In the genomic region with DNA sequence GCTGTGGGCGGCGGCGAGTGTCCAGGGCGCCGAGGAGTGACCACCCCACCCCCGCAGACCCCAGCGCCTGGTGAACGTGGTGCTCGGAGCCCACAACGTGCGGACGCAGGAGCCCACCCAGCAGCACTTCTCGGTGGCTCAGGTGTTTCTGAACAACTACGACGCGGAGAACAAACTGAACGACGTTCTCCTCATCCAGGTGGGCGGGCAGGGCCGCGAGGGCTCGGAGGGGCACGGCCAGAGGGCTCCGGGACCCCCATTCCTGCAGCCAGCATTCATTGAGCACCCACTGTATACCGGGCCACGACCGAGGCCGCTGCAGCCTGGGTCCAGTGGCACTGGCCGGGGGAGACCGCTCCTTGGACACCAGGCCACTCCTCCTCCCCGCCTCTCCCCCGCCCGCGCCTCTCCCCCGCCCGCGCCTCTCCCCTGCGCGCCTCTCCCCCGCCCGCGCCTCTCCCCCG, we compare ENCODE assay signal across 14 cellular contexts. TPM values are rescaled to one million over a fixed set of nuclear protein-coding genes. Genes with fewer than 3 reads are reported as not detected.
DNase-seq lines count a peak whose midpoint lies in the region; TF ChIP-seq lines count a peak whose summit lies in the region.
"Had no signal": no experiment of that assay in that cellular context is flagged by ENCODE, and none has a peak within 500 bp of the region (broad histone marks: within the 10 kb centered on the region; RNA-seq: fewer than 3 reads in every experiment).

No MANE protein-coding gene starts in this region.

- TF ChIP-seq CTCF in A673 (conservative IDR thresholded peaks at IDR 0.05; ENCODE audit: low read depth, low read length) = no peak
- no peak for TF ChIP-seq CTCF in HL-60 (IDR thresholded peaks at IDR 0.05; ENCODE audit: insufficient read depth, low read length)
- TF ChIP-seq CTCF in dorsolateral prefrontal cortex (IDR thresholded peaks at IDR 0.05 in 54 of 56, conservative IDR thresholded peaks at IDR 0.05 in 2 of 56; ENCODE audit: low read depth in 1 of 56, partially characterized antibody in 56 of 56) = no peak
- TF ChIP-seq CTCF in neural cell (IDR thresholded peaks at IDR 0.05; ENCODE audit: poor library complexity, severe bottlenecking) = no peak

- no peak overlapping the region for H3K27ac ChIP-seq in A673 (ENCODE audit: low read depth, low read length, poor library complexity, severe bottlenecking)
- H3K27ac ChIP-seq in HL-60 (replicated peaks) = peak overlapping the region; percentile 74
- H3K27ac ChIP-seq in dorsolateral prefrontal cortex = no peak overlapping the region
- no peak overlapping the region for H3K27ac ChIP-seq in neural cell (ENCODE audit: low read length)
- H3K27ac ChIP-seq: adrenal gland, ovary had no signal

- no peaks in the 10 kb centered on the region for H4K20me1 ChIP-seq in neural cell (ENCODE audit: insufficient read depth)

- H3K79me2 ChIP-seq in neural cell (replicated peaks; ENCODE audit: insufficient read depth, low read length) = no peaks in the 10 kb centered on the region

- no peak overlapping the region for H3K9ac ChIP-seq in neural cell (ENCODE audit: low read length)

- no peak overlapping the region for H3K4me2 ChIP-seq in neural cell (ENCODE audit: low read length)

- no peaks in the 10 kb centered on the region for H3K9me2 ChIP-seq in neural cell (ENCODE audit: insufficient read depth, low read length)

- POLR2A ChIA-PET in A673 (lab: Charles Lee; ENCODE audit: low non-redundant PET) = interaction anchor here (0.6 kb wide), 1 partner anchor 69 kb away, joined by 4 read pairs; the partner anchor contains the start of gene R3HDM4

- CTCF ChIA-PET in A673 (lab: Charles Lee) = no interaction called here

- TF ChIP-seq RAD21 in neural cell (conservative IDR thresholded peaks at IDR 0.05) = no peak

- intact Hi-C loops in A673 (cut with micrococcal nuclease; ENCODE audit: unreplicated experiment) (no loop called here), dorsolateral prefrontal cortex (cut with DNase I) (no loop called here)

- H2AFZ ChIP-seq in neural cell (ENCODE audit: low read depth, low read length) = no peak overlapping the region

- H3K36me3 ChIP-seq in A673 (ENCODE audit: insufficient read depth, low read length, poor library complexity, severe bottlenecking) (no peaks in the 10 kb centered on the region), neural cell (ENCODE audit: insufficient read depth, low read length) (no peaks in the 10 kb centered on the region)
- H3K36me3 ChIP-seq: adrenal gland, ovary had no signal

- H3K27me3 ChIP-seq in A673 (replicated peaks; ENCODE audit: insufficient read depth, low read depth, low read length, poor library complexity) (peaks cover 7% of the 10 kb centered on the region), HL-60 (ENCODE audit: insufficient read depth, poor library complexity, severe bottlenecking) (no peaks in the 10 kb centered on the region), dorsolateral prefrontal cortex (peaks cover 0 to 70% (median 39%) of the 10 kb centered on the region in 45 donors), neural cell (ENCODE audit: insufficient read depth, low read depth, low read length) (peaks cover 15% of the 10 kb centered on the region)

- H3F3A ChIP-seq in neural cell (ENCODE audit: insufficient read depth, low read length, poor library complexity, severe bottlenecking) = no peaks in the 10 kb centered on the region

- TF ChIP-seq EP300 in neural cell (conservative IDR thresholded peaks at IDR 0.05; ENCODE audit: poor library complexity, severe bottlenecking) = no peak

- no TSS peak for BruUV-seq in A673 (replicated peaks; lab: Mats Ljungman, UMichigan)

- H3K4me3 ChIP-seq in A673 (ENCODE audit: low read depth, low read length, poor library complexity, severe bottlenecking) (peak overlapping the region; percentile 33), HL-60 (replicated peaks; ENCODE audit: insufficient read depth, low read length) (peak overlapping the region; percentile 68), dorsolateral prefrontal cortex (peak overlapping the region in 47 of 59 donors; percentile 0 to 51 (median 33)), neural cell (ENCODE audit: low read length) (peak overlapping the region; percentile 38)
- H3K4me3 ChIP-seq: adrenal gland, ovary had no signal

- DNase-seq in A673 (ENCODE audit: low spot score) (no peak), HL-60 (ENCODE audit: low read depth in 1 of 2, low spot score in 1 of 2) (peak in 1 of 2 experiments; percentile 10), dorsolateral prefrontal cortex (no peak), cerebellar cortex (ENCODE audit: low spot score) (no peak), NCI-H128 (lab: John Stamatoyannopoulos, UW; ENCODE audit: unreplicated experiment) (no peak), D341Med (ENCODE audit: low spot score) (no peak)
- DNase-seq in activated T-cell treated with anti-CD3 and anti-CD28 coated beads, Interleukin-2, amount 50 U/mL, for 1 hour = no peak
- DNase-seq: NCI-H1417 treated with DMSO at 0.1 percent for 48 hours; stimulated activated CD4-positive, alpha-beta T cell treated with anti-CD3 and anti-CD28 coated beads, Interleukin-2, amount 100 ng/mL, for 24 hours had no signal

- H3K9me3 ChIP-seq in A673 (ENCODE audit: low read depth, low read length, poor library complexity, severe bottlenecking) (no peaks in the 10 kb centered on the region), neural cell (ENCODE audit: low read length) (no peaks in the 10 kb centered on the region)
- H3K9me3 ChIP-seq: adrenal gland, ovary had no signal

- H3K4me1 ChIP-seq in A673 (ENCODE audit: insufficient read depth, low read length, poor library complexity, severe bottlenecking) = peaks cover 15% of the 10 kb centered on the region

TF ChIP-seq in neural cell, 6 proteins besides CTCF, POLR2A, EP300 and RAD21:
- no peak for TF ChIP-seq EZH2 (IDR thresholded peaks at IDR 0.05; ENCODE audit: borderline replicate concordance, insufficient read depth, low read length, poor library complexity, severe bottlenecking)
- TF ChIP-seq, protein P1, sequence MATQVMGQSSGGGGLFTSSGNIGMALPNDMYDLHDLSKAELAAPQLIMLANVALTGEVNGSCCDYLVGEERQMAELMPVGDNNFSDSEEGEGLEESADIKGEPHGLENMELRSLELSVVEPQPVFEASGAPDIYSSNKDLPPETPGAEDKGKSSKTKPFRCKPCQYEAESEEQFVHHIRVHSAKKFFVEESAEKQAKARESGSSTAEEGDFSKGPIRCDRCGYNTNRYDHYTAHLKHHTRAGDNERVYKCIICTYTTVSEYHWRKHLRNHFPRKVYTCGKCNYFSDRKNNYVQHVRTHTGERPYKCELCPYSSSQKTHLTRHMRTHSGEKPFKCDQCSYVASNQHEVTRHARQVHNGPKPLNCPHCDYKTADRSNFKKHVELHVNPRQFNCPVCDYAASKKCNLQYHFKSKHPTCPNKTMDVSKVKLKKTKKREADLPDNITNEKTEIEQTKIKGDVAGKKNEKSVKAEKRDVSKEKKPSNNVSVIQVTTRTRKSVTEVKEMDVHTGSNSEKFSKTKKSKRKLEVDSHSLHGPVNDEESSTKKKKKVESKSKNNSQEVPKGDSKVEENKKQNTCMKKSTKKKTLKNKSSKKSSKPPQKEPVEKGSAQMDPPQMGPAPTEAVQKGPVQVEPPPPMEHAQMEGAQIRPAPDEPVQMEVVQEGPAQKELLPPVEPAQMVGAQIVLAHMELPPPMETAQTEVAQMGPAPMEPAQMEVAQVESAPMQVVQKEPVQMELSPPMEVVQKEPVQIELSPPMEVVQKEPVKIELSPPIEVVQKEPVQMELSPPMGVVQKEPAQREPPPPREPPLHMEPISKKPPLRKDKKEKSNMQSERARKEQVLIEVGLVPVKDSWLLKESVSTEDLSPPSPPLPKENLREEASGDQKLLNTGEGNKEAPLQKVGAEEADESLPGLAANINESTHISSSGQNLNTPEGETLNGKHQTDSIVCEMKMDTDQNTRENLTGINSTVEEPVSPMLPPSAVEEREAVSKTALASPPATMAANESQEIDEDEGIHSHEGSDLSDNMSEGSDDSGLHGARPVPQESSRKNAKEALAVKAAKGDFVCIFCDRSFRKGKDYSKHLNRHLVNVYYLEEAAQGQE (IDR thresholded peaks at IDR 0.05; ENCODE audit: borderline replicate concordance) = no peak
- TF ChIP-seq TAF1 (IDR thresholded peaks at IDR 0.05; ENCODE audit: low read depth) = no peak
- no peak for TF ChIP-seq SMC3 (conservative IDR thresholded peaks at IDR 0.05; ENCODE audit: poor library complexity)
- no peak for TF ChIP-seq MXI1 (conservative IDR thresholded peaks at IDR 0.05; ENCODE audit: poor library complexity, severe bottlenecking)
- no peak for TF ChIP-seq POLR2AphosphoS5 (IDR thresholded peaks at IDR 0.05)

RNA-seq across cellular contexts. Expression of gene PRTN3, which starts 3.1 kb away (rescaled TPM):
- not detected in 2 replicates for total RNA-seq in A673 (2021)
- total RNA-seq in dorsolateral prefrontal cortex = 1 to 10 TPM in 47 of 120 experiments, under 1 TPM in 37, not detected in 36; 0.46 to 9.3 (median 1.0) TPM
- 0.54 TPM in 1 of 2 replicates, not detected in the other for polyA plus RNA-seq in neural cell
- not detected in 2 replicates for polyA minus RNA-seq in neural cell
- total RNA-seq: lung microvascular endothelial cell, SK-MEL-5 had no signal
- polyA plus RNA-seq: ovary had no signal

RNA-seq across cellular contexts. Expression of gene ELANE, which starts 8.2 kb away (rescaled TPM):
- total RNA-seq in A673 (2021) (not detected in 2 replicates), dorsolateral prefrontal cortex (1 to 10 TPM in 13 of 120 experiments, under 1 TPM in 14, not detected in 93; 0.47 to 5.3 (median 1.00) TPM)
- polyA plus RNA-seq in neural cell = not detected in 2 replicates
- not detected in 2 replicates for polyA minus RNA-seq in neural cell
- total RNA-seq: lung microvascular endothelial cell, SK-MEL-5 had no signal

RNA-seq across cellular contexts. Expression of gene CFD, which starts 15.6 kb away (rescaled TPM):
- 1.1 and 1.4 TPM in 2 replicates for total RNA-seq in A673 (2021)
- total RNA-seq in dorsolateral prefrontal cortex = 1 to 10 TPM in 102 of 120 experiments, under 1 TPM in 16, not detected in 2; 0.44 to 6.5 (median 1.9) TPM
- polyA plus RNA-seq in neural cell = 3.8 and 5.3 TPM in 2 replicates
- polyA minus RNA-seq in neural cell = 1.2 TPM in 1 of 2 replicates, not detected in the other

RNA-seq across cellular contexts. Expression of gene AZU1, which starts 16.2 kb away (rescaled TPM):
- total RNA-seq in A673 (2021) = not detected in 2 replicates
- 1 to 10 TPM in 59 of 120 experiments, under 1 TPM in 48, not detected in 13; 0.28 to 6.9 (median 1.1) TPM for total RNA-seq in dorsolateral prefrontal cortex
- 1.0 and 1.1 TPM in 2 replicates for polyA plus RNA-seq in neural cell
- polyA minus RNA-seq in neural cell = not detected in 2 replicates
- total RNA-seq: lung microvascular endothelial cell, SK-MEL-5 had no signal

RNA-seq across cellular contexts. Expression of gene PLPPR3, which starts 22.1 kb away (rescaled TPM):
- 13.3 and 20.1 TPM in 2 replicates for total RNA-seq in A673 (2021)
- 10 to 100 TPM in 118 of 120 experiments, 1 to 10 TPM in 2; 7.9 to 52.2 (median 26.6) TPM for total RNA-seq in dorsolateral prefrontal cortex
- 239 and 275 TPM in 2 replicates for polyA plus RNA-seq in neural cell
- polyA minus RNA-seq in neural cell = 261 and 333 TPM in 2 replicates
